Comparison of ENCODE assay signal across 8 cellular contexts in genomic region chr19:12791345-12792047, GRCh38. TPM values are rescaled to one million over a fixed set of nuclear protein-coding genes. Genes with fewer than 3 reads are reported as not detected.
DNase-seq lines count a peak whose midpoint lies in the region; ATAC-seq and TF ChIP-seq lines count a peak whose summit lies in the region.

JUNB (plus strand) TSS chr19:12791486; CDS start chr19:12791772, 286 bp downstream.

- peaks cover 21 to 22% of the 10 kb centered on the region in 2 donors for H3K36me3 Mint-ChIP-seq in activated naive CD4-positive, alpha-beta T cell treated with anti-CD3 and anti-CD28 coated beads, Interleukin-2, amount 50 U/mL, for 72 hours

- no peak for TF ChIP-seq CTCF in omental fat pad (IDR thresholded peaks at IDR 0.05)
- peak in 1 of 2 donors; percentile 5 for TF ChIP-seq CTCF in suprapubic skin (IDR thresholded peaks at IDR 0.05)

- ATAC-seq in activated naive CD4-positive, alpha-beta T cell treated with anti-CD3 and anti-CD28 coated beads, Interleukin-2, amount 50 U/mL, for 72 hours, result peak; percentile 50 to 52
- peak; percentile 33 for ATAC-seq in omental fat pad (ENCODE audit: low FRiP score)

- H3K27me3 ChIP-seq in suprapubic skin, result no peaks in the 10 kb centered on the region

- no peaks in the 10 kb centered on the region for H3K9me3 ChIP-seq in suprapubic skin

- no peaks in the 10 kb centered on the region for H3K36me3 ChIP-seq in suprapubic skin

- peak within 1 kb of the TSS; percentile 88 for H3K4me3 ChIP-seq in suprapubic skin

- TF ChIP-seq POLR2A in suprapubic skin (IDR thresholded peaks at IDR 0.05), result peak; percentile 100

- peak; percentile 76 for TF ChIP-seq EP300 in suprapubic skin (IDR thresholded peaks at IDR 0.05)

- 4% methylated on average over 20 of the region's 73 CpGs for WGBS in suprapubic skin

- H3K27ac ChIP-seq in suprapubic skin, result peak within 1 kb of the TSS; percentile 97

- peaks cover 69% of the 10 kb centered on the region for H3K4me1 ChIP-seq in suprapubic skin

- peak; percentile 99 for DNase-seq in Daoy (ENCODE audit: low read depth)
- peak; percentile 96 for DNase-seq in H4 (ENCODE audit: low spot score)
- peak; percentile 91 for DNase-seq in NCI-H1092 (lab: John Stamatoyannopoulos, UW)
- DNase-seq in SKM-1 (lab: John Stamatoyannopoulos, UW; ENCODE audit: unreplicated experiment), result peak; percentile 82
- peak; percentile 98 to 99 for DNase-seq in activated naive CD4-positive, alpha-beta T cell treated with anti-CD3 and anti-CD28 coated beads, Interleukin-2, amount 50 U/mL, for 72 hours (ENCODE audit: low spot score in 2 of 2)
- peak; percentile 97 for DNase-seq in globus pallidus (ENCODE audit: low spot score)
- DNase-seq in omental fat pad (ENCODE audit: low spot score), result peak; percentile 86
- DNase-seq in suprapubic skin (ENCODE audit: low spot score in 2 of 2), result peak; percentile 98 to 99

- no peaks in the 10 kb centered on the region for H3K9me3 Mint-ChIP-seq in activated naive CD4-positive, alpha-beta T cell treated with anti-CD3 and anti-CD28 coated beads, Interleukin-2, amount 50 U/mL, for 72 hours

- H3K27ac Mint-ChIP-seq in activated naive CD4-positive, alpha-beta T cell treated with anti-CD3 and anti-CD28 coated beads, Interleukin-2, amount 50 U/mL, for 72 hours, result peak within 1 kb of the TSS; percentile 99 to 100

RNA-seq across cellular contexts. Expression of gene JUNB, which starts in this region (rescaled TPM):
- 61.6 and 66.6 TPM in 2 replicates for total RNA-seq in Daoy (2014; rRNA removed; shearing (Covaris generic))
- total RNA-seq in H4 (2014; rRNA removed; shearing (Covaris generic)), result 55.7 and 71.3 TPM in 2 replicates
- 100 to 1,000 TPM; 400 to 402 TPM for total RNA-seq in activated naive CD4-positive, alpha-beta T cell treated with anti-CD3 and anti-CD28 coated beads, Interleukin-2, amount 50 U/mL, for 72 hours
- 1,000 to 10,000 TPM in 2 of 4 donors, 100 to 1,000 TPM in 2; 852 to 2,498 (median 1,079) TPM for total RNA-seq in omental fat pad
- 1,000 to 10,000 TPM in 3 of 4 donors, 100 to 1,000 TPM in 1; 687 to 2,027 (median 1,088) TPM for total RNA-seq in suprapubic skin

Comparison
In these comparisons a context has a peak if more than half of its experiments do, and no peak if none do; other contexts are left out.
1. Peak in every context shown above with its lines: DNase-seq, ATAC-seq, H3K4me3 ChIP-seq and H3K27ac ChIP-seq.